In the genomic region with DNA sequence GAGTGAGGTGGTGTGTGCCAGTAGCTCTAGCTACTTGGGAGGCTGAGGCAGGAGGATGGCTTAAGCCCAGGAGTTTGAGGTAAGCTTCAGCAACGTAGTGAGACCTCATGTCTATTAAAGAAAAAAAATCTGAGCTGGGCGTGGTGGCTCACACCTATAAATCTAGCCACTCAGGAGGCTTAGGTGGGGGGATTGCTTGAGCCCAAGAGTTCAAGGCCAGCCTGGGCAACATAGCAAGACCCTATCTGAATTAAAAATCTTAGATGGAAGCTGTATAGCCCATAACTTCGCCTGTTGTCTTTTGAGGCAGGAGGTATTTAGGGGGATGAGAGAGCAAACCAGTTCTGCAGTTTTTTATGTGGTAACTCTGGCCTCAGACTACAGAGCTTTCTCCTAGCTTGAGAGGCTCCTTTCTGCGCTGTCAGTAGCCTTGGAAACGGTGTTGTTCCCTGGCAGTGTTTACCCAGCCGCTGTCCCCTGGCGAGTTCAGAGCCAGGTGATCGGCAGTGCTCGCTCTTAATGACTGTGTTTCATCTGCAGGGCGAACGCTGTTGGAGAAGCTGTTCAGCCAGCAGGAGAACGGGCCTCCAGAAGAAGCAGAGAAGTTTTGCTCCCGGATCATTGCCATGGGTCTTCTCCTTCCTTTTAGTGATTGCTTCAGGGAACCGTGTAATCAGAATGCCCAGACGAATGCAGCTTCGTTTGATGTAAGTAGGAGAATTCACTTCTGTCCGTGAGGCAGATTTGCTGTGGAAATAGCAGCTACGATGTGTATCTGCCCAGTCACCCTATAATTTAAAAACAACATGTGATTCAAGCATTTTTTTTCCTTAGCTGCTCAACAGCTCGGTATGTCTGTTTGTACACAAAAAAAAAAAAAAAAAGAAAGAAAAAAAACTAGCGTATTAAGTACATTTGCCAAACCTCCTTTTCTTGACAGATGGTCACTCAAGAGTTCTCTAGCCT, we compare ENCODE assay signal across 13 cellular contexts. TPM values are rescaled to one million over a fixed set of nuclear protein-coding genes. Genes with fewer than 3 reads are reported as not detected.
DNase-seq lines count a peak whose midpoint lies in the region; ATAC-seq, FAIRE-seq and TF ChIP-seq lines count a peak whose summit lies in the region.
"Had no signal": no experiment of that assay in that cellular context is flagged by ENCODE, and none has a peak within 500 bp of the region (broad histone marks: within the 10 kb centered on the region; RNA-seq: fewer than 3 reads in every experiment).

No MANE protein-coding gene starts in this region.

- H3K79me2 ChIP-seq in astrocyte (ENCODE audit: insufficient read depth, low read length) = no peaks in the 10 kb centered on the region
- H3K79me2 ChIP-seq in H9 (ENCODE audit: insufficient read depth, low read length) = no peaks in the 10 kb centered on the region

- no peak overlapping the region for H4K5ac ChIP-seq in H9 (ENCODE audit: insufficient read length, low read depth, low read length)

- no peaks in the 10 kb centered on the region for H3K23me2 ChIP-seq in H9 (ENCODE audit: insufficient read length, low read depth, low read length, poor library complexity, severe bottlenecking)

- H2BK15ac ChIP-seq in H9 (ENCODE audit: low read depth, low read length) = no peak overlapping the region

- H3K4me1 ChIP-seq in astrocyte (ENCODE audit: insufficient read depth, low read length) = no peaks in the 10 kb centered on the region
- H3K4me1 ChIP-seq in lower lobe of right lung = no peaks in the 10 kb centered on the region
- no peaks in the 10 kb centered on the region for H3K4me1 ChIP-seq in H9 (ENCODE audit: insufficient read depth, low read length)
- H3K4me1 ChIP-seq: A549, HAP-1 had no signal

- H3K18ac ChIP-seq in H9 (ENCODE audit: insufficient read length, low read depth, low read length) = no peak overlapping the region

- peak overlapping the region; percentile 9 for H3K9ac ChIP-seq in astrocyte (ENCODE audit: low read length)
- H3K9ac ChIP-seq in H9 (ENCODE audit: extremely low read depth, insufficient read length, low read length) = no peak overlapping the region

- H3K27ac Mint-ChIP-seq in astrocyte (ENCODE audit: unreplicated experiment) (no peak overlapping the region), type B pancreatic cell (peak overlapping the region; percentile 72), H9 (no peak overlapping the region)

- no peak overlapping the region for H2BK120ac ChIP-seq in H9 (ENCODE audit: low read depth, low read length, poor library complexity, severe bottlenecking)

- no peaks in the 10 kb centered on the region for H4K20me1 ChIP-seq in astrocyte (ENCODE audit: insufficient read depth, low read length)
- no peaks in the 10 kb centered on the region for H4K20me1 ChIP-seq in H9 (ENCODE audit: control insufficient read depth, insufficient read depth, insufficient read length)

- no peaks in the 10 kb centered on the region for H3K79me1 ChIP-seq in H9 (ENCODE audit: insufficient read depth, low read depth, low read length, poor library complexity, severe bottlenecking)

- peak; percentile 40 to 51 for DNase-seq in NCI-H526 (lab: John Stamatoyannopoulos, UW)
- no peak for DNase-seq in NCI-H526 treated with DMSO at 0.1 percent for 48 hours (lab: John Stamatoyannopoulos, UW)
- DNase-seq in astrocyte (ENCODE audit: low read depth) = peak; percentile 44
- peak; percentile 53 for DNase-seq in lower lobe of right lung
- no peak for DNase-seq in type B pancreatic cell (ENCODE audit: extremely low spot score, unreplicated experiment)
- DNase-seq in H9 = no peak
- DNase-seq in mucosa of gallbladder (ENCODE audit: low spot score) = no peak
- no peak for DNase-seq in KG1 (lab: John Stamatoyannopoulos, UW)
- DNase-seq: glutamatergic neuron, Karpas-422 had no signal

- no peak overlapping the region for H4K8ac ChIP-seq in H9 (replicated peaks; ENCODE audit: insufficient read length, low read depth, low read length)

- no peaks in the 10 kb centered on the region for H3K27me3 Mint-ChIP-seq in astrocyte (ENCODE audit: low read depth, unreplicated experiment)
- peaks cover 3% of the 10 kb centered on the region for H3K27me3 Mint-ChIP-seq in type B pancreatic cell
- no peaks in the 10 kb centered on the region for H3K27me3 Mint-ChIP-seq in H9 (ENCODE audit: low read depth)

- H2AFZ ChIP-seq in astrocyte (ENCODE audit: low read depth, low read length) = peak overlapping the region; percentile 77
- no peak overlapping the region for H2AFZ ChIP-seq in H9 (ENCODE audit: low read length)

- H3K4me3 Mint-ChIP-seq in astrocyte (ENCODE audit: unreplicated experiment) = no peak overlapping the region
- H3K4me3 Mint-ChIP-seq in type B pancreatic cell = peak overlapping the region; percentile 71
- H3K4me3 Mint-ChIP-seq in H9 = no peak overlapping the region

- no peak overlapping the region for H2BK12ac ChIP-seq in H9 (ENCODE audit: insufficient read length, low read depth, low read length)

- intact Hi-C loops in lower lobe of right lung (cut with DNase I) = no loop called here

- H3K14ac ChIP-seq in H9 (ENCODE audit: insufficient read depth, low read length) = no peak overlapping the region

- H3K4me2 ChIP-seq in astrocyte (ENCODE audit: low read length) (peak overlapping the region; percentile 69), H9 (ENCODE audit: insufficient read depth, insufficient read length, low read length) (no peak overlapping the region)
- H3K4me2 ChIP-seq: A549 had no signal

- ATAC-seq in lower lobe of right lung = peak; percentile 91 to 95
- ATAC-seq: A549 had no signal

- no peak overlapping the region for H2BK20ac ChIP-seq in H9 (ENCODE audit: low read depth, low read length, poor library complexity, severe bottlenecking)

- no peak overlapping the region for H4K91ac ChIP-seq in H9 (ENCODE audit: insufficient read length, low read depth, low read length)

- H3K9me3 ChIP-seq in astrocyte (ENCODE audit: insufficient read depth, low read depth, low read length) (no peaks in the 10 kb centered on the region), lower lobe of right lung (no peaks in the 10 kb centered on the region), H9 (ENCODE audit: control insufficient read depth, low read depth, low read length) (no peaks in the 10 kb centered on the region)
- H3K9me3 ChIP-seq: A549, HAP-1 had no signal

- no CpG with 5 or more reads among the region's 20 CpGs for WGBS in H9 (ENCODE audit: extremely low coverage, insufficient read length, low lambda C conversion rate)

- FAIRE-seq in astrocyte (lab: Jason Lieb, UNC) = no peak
- FAIRE-seq: A549 had no signal

- no peak overlapping the region for H3K27ac ChIP-seq in astrocyte (ENCODE audit: low read depth, low read length)
- H3K27ac ChIP-seq in lower lobe of right lung = no peak overlapping the region
- no peak overlapping the region for H3K27ac ChIP-seq in H9 (ENCODE audit: insufficient read length, low read depth, low read length)
- H3K27ac ChIP-seq: A549 had no signal

- H3K23ac ChIP-seq in H9 (ENCODE audit: insufficient read length, low read depth, low read length) = no peak overlapping the region

- no peaks in the 10 kb centered on the region for H3K9me3 Mint-ChIP-seq in astrocyte (ENCODE audit: unreplicated experiment)
- no peaks in the 10 kb centered on the region for H3K9me3 Mint-ChIP-seq in type B pancreatic cell
- no peaks in the 10 kb centered on the region for H3K9me3 Mint-ChIP-seq in H9

- no peak overlapping the region for H3K4ac ChIP-seq in H9 (ENCODE audit: low read depth, low read length)

- no peaks in the 10 kb centered on the region for H3K36me3 ChIP-seq in astrocyte (ENCODE audit: insufficient read depth, low read length)
- H3K36me3 ChIP-seq in lower lobe of right lung = no peaks in the 10 kb centered on the region
- H3K36me3 ChIP-seq: HAP-1 had no signal

- TF ChIP-seq CTCF in astrocyte (IDR thresholded peaks at IDR 0.05; ENCODE audit: insufficient read depth, low read depth, low read length) = no peak
- TF ChIP-seq CTCF in lower lobe of right lung (IDR thresholded peaks at IDR 0.05) = no peak
- no peak for TF ChIP-seq CTCF in type B pancreatic cell (conservative IDR thresholded peaks at IDR 0.05)
- no peak for TF ChIP-seq CTCF in H9 (conservative IDR thresholded peaks at IDR 0.05)

- H3K4me3 ChIP-seq in astrocyte (ENCODE audit: insufficient read depth, low read depth, low read length) (no peak overlapping the region), lower lobe of right lung (no peak overlapping the region)
- H3K4me3 ChIP-seq: A549, HAP-1 had no signal

- H2BK5ac ChIP-seq in H9 (ENCODE audit: insufficient read length, low read length) = no peak overlapping the region

- H3K56ac ChIP-seq in H9 (ENCODE audit: insufficient read length, low read depth, low read length) = no peak overlapping the region

- peaks cover 2% of the 10 kb centered on the region for H3K36me3 Mint-ChIP-seq in astrocyte (ENCODE audit: low read depth, unreplicated experiment)
- H3K36me3 Mint-ChIP-seq in type B pancreatic cell = no peaks in the 10 kb centered on the region
- no peaks in the 10 kb centered on the region for H3K36me3 Mint-ChIP-seq in H9 (ENCODE audit: insufficient read depth in 1 of 3, low read depth in 3 of 3)

- no peaks in the 10 kb centered on the region for H3K27me3 ChIP-seq in astrocyte (ENCODE audit: insufficient read depth, low read length)
- H3K27me3 ChIP-seq in lower lobe of right lung (ENCODE audit: low read depth) = no peaks in the 10 kb centered on the region
- no peaks in the 10 kb centered on the region for H3K27me3 ChIP-seq in H9 (ENCODE audit: insufficient read depth, low read length)

- no peak overlapping the region for H2AK5ac ChIP-seq in H9 (ENCODE audit: insufficient read length, low read length)

- H3T11ph ChIP-seq in H9 (ENCODE audit: low read length) = no peak overlapping the region

- H3K4me1 Mint-ChIP-seq in astrocyte (ENCODE audit: low read depth, unreplicated experiment) (peaks cover 4% of the 10 kb centered on the region), type B pancreatic cell (ENCODE audit: unreplicated experiment) (peaks cover 14% of the 10 kb centered on the region), H9 (peaks cover 0 to 3% of the 10 kb centered on the region in 2 experiments; a peak in 2 of 4 replicates)

RNA-seq across cellular contexts. Expression of gene FMN2, which starts 31.2 kb away (rescaled TPM):
- total RNA-seq in astrocyte = 2.1 and 2.4 TPM in 2 replicates
- 1.1 TPM for total RNA-seq in lower lobe of right lung
- total RNA-seq in type B pancreatic cell (ENCODE audit: low replicate concordance) = 2.4 and 4.3 TPM in 2 replicates
- total RNA-seq in H9 (2021) = 0.59 and 0.61 TPM in 2 replicates
- 3.5 TPM for total RNA-seq in mucosa of gallbladder
- total RNA-seq: T-helper 1 cell treated with Interleukin-12 subunit alpha and Interleukin-12 subunit beta and Interleukin-4 antibody, amounts not matched to agents 30 ng/mL and 1 ng/mL, for 36 hours had no signal

Comparison
In these comparisons a context has a peak if more than half of its experiments do, and no peak if none do; other contexts are left out.
1. DNase-seq: peak in NCI-H526 (2 of 2), astrocyte (single experiment) and lower lobe of right lung (single experiment); none in NCI-H526 treated with DMSO at 0.1 percent for 48 hours (single experiment), type B pancreatic cell (single experiment), H9 (single experiment), mucosa of gallbladder (single experiment) and KG1 (single experiment).